Comparison of ENCODE assay signal across 34 cellular contexts in genomic region chr1:160581970-160582369, GRCh38. TPM values are rescaled to one million over a fixed set of nuclear protein-coding genes. Genes with fewer than 3 reads are reported as not detected.
A peak's percentile ranks its signal among the peaks of the same experiment; 100 is the strongest.
DNase-seq lines count a peak whose midpoint lies in the region; ATAC-seq, FAIRE-seq and TF ChIP-seq lines count a peak whose summit lies in the region.
"Had no signal": no experiment of that assay in that cellular context is flagged by ENCODE, and none has a peak within 500 bp of the region (broad histone marks: within the 10 kb centered on the region; RNA-seq: fewer than 3 reads in every experiment).

No MANE protein-coding gene starts in this region.

- H3K4me3 Mint-ChIP-seq in activated CD4-positive, alpha-beta memory T cell treated with anti-CD3 and anti-CD28 coated beads for 36 hours, result no peak overlapping the region
- H3K4me3 Mint-ChIP-seq in activated CD4-positive, alpha-beta memory T cell treated with anti-CD3 and anti-CD28 coated beads, Interleukin-2, amount 10 ng/mL, durations not matched to agents 7 days and 5 days, result no peak overlapping the region
- no peak overlapping the region for H3K4me3 Mint-ChIP-seq in activated naive CD8-positive, alpha-beta T cell
- peak overlapping the region in 4 of 10 donors; percentile 5 to 48 (median 23) for H3K4me3 Mint-ChIP-seq in naive thymus-derived CD8-positive, alpha-beta T cell
- H3K4me3 Mint-ChIP-seq in WTC11, result no peak overlapping the region
- H3K4me3 Mint-ChIP-seq: immature natural killer cell; memory B cell; T-helper 1 cell treated with Interleukin-12 subunit alpha and Interleukin-12 subunit beta and Interleukin-4 antibody, amounts not matched to agents 30 μg/mL and 1 μg/mL, for 36 hours had no signal

- H3K36me3 Mint-ChIP-seq in activated CD4-positive, alpha-beta memory T cell treated with anti-CD3 and anti-CD28 coated beads for 36 hours, result peaks cover 14% of the 10 kb centered on the region
- H3K36me3 Mint-ChIP-seq in activated CD4-positive, alpha-beta memory T cell treated with anti-CD3 and anti-CD28 coated beads, Interleukin-2, amount 10 ng/mL, durations not matched to agents 7 days and 5 days (ENCODE audit: low read depth), result peaks cover 19% of the 10 kb centered on the region
- H3K36me3 Mint-ChIP-seq in activated naive CD8-positive, alpha-beta T cell, result peaks cover 8% of the 10 kb centered on the region
- H3K36me3 Mint-ChIP-seq in naive thymus-derived CD8-positive, alpha-beta T cell, result peaks cover 0 to 5% (median 0%) of the 10 kb centered on the region in 3 donors
- no peaks in the 10 kb centered on the region for H3K36me3 Mint-ChIP-seq in WTC11
- H3K36me3 Mint-ChIP-seq: immature natural killer cell had no signal

- H3K27me3 Mint-ChIP-seq in activated CD4-positive, alpha-beta memory T cell treated with anti-CD3 and anti-CD28 coated beads for 36 hours, result no peaks in the 10 kb centered on the region
- no peaks in the 10 kb centered on the region for H3K27me3 Mint-ChIP-seq in activated CD4-positive, alpha-beta memory T cell treated with anti-CD3 and anti-CD28 coated beads, Interleukin-2, amount 10 ng/mL, durations not matched to agents 7 days and 5 days
- H3K27me3 Mint-ChIP-seq in activated naive CD8-positive, alpha-beta T cell, result no peaks in the 10 kb centered on the region
- H3K27me3 Mint-ChIP-seq in naive thymus-derived CD8-positive, alpha-beta T cell, result no peaks in the 10 kb centered on the region
- H3K27me3 Mint-ChIP-seq in WTC11 (ENCODE audit: low read depth), result peaks cover 8% of the 10 kb centered on the region
- H3K27me3 Mint-ChIP-seq: memory B cell had no signal

- TF ChIP-seq POLR2A in GM12891 (IDR thresholded peaks at IDR 0.05; ENCODE audit: low read depth, low read length), result no peak
- TF ChIP-seq POLR2A in thyroid gland (IDR thresholded peaks at IDR 0.05), result no peak

- TF ChIP-seq CTCF in coronary artery (IDR thresholded peaks at IDR 0.05) (no peak), WTC11 (IDR thresholded peaks at IDR 0.05) (no peak), thyroid gland (IDR thresholded peaks at IDR 0.05) (no peak)

- POLR2A ChIA-PET in activated CD4-positive, alpha-beta memory T cell treated with anti-CD3 and anti-CD28 coated beads for 36 hours (lab: Charles Lee), result no interaction called here
- POLR2A ChIA-PET in activated CD4-positive, alpha-beta memory T cell treated with anti-CD3 and anti-CD28 coated beads, Interleukin-2, amount 10 ng/mL, durations not matched to agents 7 days and 5 days (lab: Charles Lee), result no interaction called here
- POLR2A ChIA-PET in naive thymus-derived CD8-positive, alpha-beta T cell (lab: Charles Lee), result no interaction called here
- POLR2A ChIA-PET in WTC11 (lab: Charles Lee), result no interaction called here

- H3K9me3 ChIP-seq in thyroid gland, result no peaks in the 10 kb centered on the region
- H3K9me3 ChIP-seq: sigmoid colon had no signal

- H3K27ac Mint-ChIP-seq in activated CD4-positive, alpha-beta memory T cell treated with anti-CD3 and anti-CD28 coated beads for 36 hours, result peak overlapping the region; percentile 80
- H3K27ac Mint-ChIP-seq in activated CD4-positive, alpha-beta memory T cell treated with anti-CD3 and anti-CD28 coated beads, Interleukin-2, amount 10 ng/mL, durations not matched to agents 7 days and 5 days, result no peak overlapping the region
- H3K27ac Mint-ChIP-seq in activated naive CD8-positive, alpha-beta T cell, result peak overlapping the region; percentile 67
- peak overlapping the region in 9 of 10 donors; percentile 70 to 97 (median 86) for H3K27ac Mint-ChIP-seq in naive thymus-derived CD8-positive, alpha-beta T cell
- no peak overlapping the region for H3K27ac Mint-ChIP-seq in WTC11
- H3K27ac Mint-ChIP-seq: memory B cell; T-helper 1 cell treated with Interleukin-12 subunit alpha and Interleukin-12 subunit beta and Interleukin-4 antibody, amounts not matched to agents 30 μg/mL and 1 μg/mL, for 36 hours had no signal

- H3K27me3 ChIP-seq in thyroid gland, result no peaks in the 10 kb centered on the region
- H3K27me3 ChIP-seq: breast epithelium, sigmoid colon had no signal

- FAIRE-seq in GM12891 (lab: Jason Lieb, UNC), result peak; percentile 13
- FAIRE-seq: colon had no signal

- WGBS in thyroid gland, 2 donors, result 61 to 69% methylated on average over 2 of the region's 2 CpGs

- no peak overlapping the region for H3K27ac ChIP-seq in coronary artery
- H3K27ac ChIP-seq in thyroid gland, result no peak overlapping the region
- H3K27ac ChIP-seq: breast epithelium, C4-2B, GM23248, sigmoid colon, SK-N-MC had no signal

- intact Hi-C loops in activated CD4-positive, alpha-beta memory T cell treated with anti-CD3 and anti-CD28 coated beads for 36 hours (cut with micrococcal nuclease), result no loop called here
- intact Hi-C loops in thyroid gland (cut with DNase I), result no loop called here

- ATAC-seq in naive thymus-derived CD8-positive, alpha-beta T cell, result no peak
- no peak for ATAC-seq in WTC11
- ATAC-seq: PC-3 had no signal

- H3K4me3 ChIP-seq in coronary artery, result no peak overlapping the region
- H3K4me3 ChIP-seq in thyroid gland (replicated peaks in 1 of 3), result no peak overlapping the region
- H3K4me3 ChIP-seq: breast epithelium, GM23248, sigmoid colon, SK-N-MC had no signal

- peaks cover 65% of the 10 kb centered on the region for H3K4me1 Mint-ChIP-seq in activated CD4-positive, alpha-beta memory T cell treated with anti-CD3 and anti-CD28 coated beads for 36 hours (ENCODE audit: low read depth)
- peaks cover 44% of the 10 kb centered on the region for H3K4me1 Mint-ChIP-seq in activated CD4-positive, alpha-beta memory T cell treated with anti-CD3 and anti-CD28 coated beads, Interleukin-2, amount 10 ng/mL, durations not matched to agents 7 days and 5 days
- H3K4me1 Mint-ChIP-seq in activated naive CD8-positive, alpha-beta T cell (ENCODE audit: low read depth), result peaks cover 80% of the 10 kb centered on the region
- H3K4me1 Mint-ChIP-seq in naive thymus-derived CD8-positive, alpha-beta T cell, result peaks cover 25 to 74% (median 66%) of the 10 kb centered on the region in 4 donors
- no peaks in the 10 kb centered on the region for H3K4me1 Mint-ChIP-seq in WTC11

- CTCF ChIA-PET in activated CD4-positive, alpha-beta memory T cell treated with anti-CD3 and anti-CD28 coated beads for 36 hours (lab: Charles Lee), result interaction anchor here (1.6 to 2.1 kb wide), 2 partner anchors 25 to 31 kb away, joined by 5 to 9 read pairs; no protein-coding TSS in a partner anchor
- CTCF ChIA-PET in activated CD4-positive, alpha-beta memory T cell treated with anti-CD3 and anti-CD28 coated beads, Interleukin-2, amount 10 ng/mL, durations not matched to agents 7 days and 5 days (lab: Charles Lee), result interaction anchor here (1.5 kb wide), 1 partner anchor 38 kb away, joined by 3 read pairs; no protein-coding TSS in a partner anchor
- CTCF ChIA-PET in WTC11 (lab: Charles Lee), result no interaction called here

- H3K4me1 ChIP-seq in thyroid gland, result no peaks in the 10 kb centered on the region
- H3K4me1 ChIP-seq: breast epithelium, sigmoid colon had no signal

- no peaks in the 10 kb centered on the region for H3K36me3 ChIP-seq in thyroid gland
- H3K36me3 ChIP-seq: breast epithelium, sigmoid colon had no signal

- DNase-seq in activated CD4-positive, alpha-beta memory T cell treated with anti-CD3 and anti-CD28 coated beads for 36 hours, result no peak
- DNase-seq in activated CD4-positive, alpha-beta memory T cell treated with anti-CD3 and anti-CD28 coated beads, Interleukin-2, amount 10 ng/mL, durations not matched to agents 7 days and 5 days, result no peak
- DNase-seq in GM12891 (ENCODE audit: insufficient read length, low spot score), result no peak
- DNase-seq in naive thymus-derived CD8-positive, alpha-beta T cell, result no peak
- no peak for DNase-seq in coronary artery (ENCODE audit: low spot score)
- no peak for DNase-seq in WTC11 (ENCODE audit: low spot score)
- no peak for DNase-seq in thyroid gland
- DNase-seq: 8988T; activated CD4-positive, alpha-beta T cell treated with anti-CD3 and anti-CD28 coated beads for 48 hours; activated naive CD4-positive, alpha-beta T cell treated with Interleukin-2 at 50 U/mL for 16 hours; anterior cingulate cortex; effector CD8-positive, alpha-beta T cell; GM23248; immature natural killer cell; MV-4-11; NCI-H1436; NCI-H2081 treated with DMSO at 0.1 percent for 48 hours; NCI-H226; NCI-H526 treated with DMSO at 0.1 percent for 48 hours; NK-92 treated with Interleukin-12 subunit alpha and Interleukin-12 subunit beta, amount 100 ng/mL, for 24 hours; PC-3; sigmoid colon; stimulated activated CD4-positive, alpha-beta T cell treated with anti-CD3 and anti-CD28 coated beads, Interleukin-4, amount 100 ng/mL, for 1 hour had no signal

- peaks cover 13% of the 10 kb centered on the region for H3K9me3 Mint-ChIP-seq in activated CD4-positive, alpha-beta memory T cell treated with anti-CD3 and anti-CD28 coated beads for 36 hours
- H3K9me3 Mint-ChIP-seq in activated CD4-positive, alpha-beta memory T cell treated with anti-CD3 and anti-CD28 coated beads, Interleukin-2, amount 10 ng/mL, durations not matched to agents 7 days and 5 days, result peaks cover 5% of the 10 kb centered on the region
- no peaks in the 10 kb centered on the region for H3K9me3 Mint-ChIP-seq in activated naive CD8-positive, alpha-beta T cell (ENCODE audit: low read depth)
- H3K9me3 Mint-ChIP-seq in naive thymus-derived CD8-positive, alpha-beta T cell, result peaks cover 0 to 6% (median 0%) of the 10 kb centered on the region in 9 donors
- peaks cover 19% of the 10 kb centered on the region for H3K9me3 Mint-ChIP-seq in WTC11
- H3K9me3 Mint-ChIP-seq: memory B cell had no signal

TF ChIP-seq in GM12891, 5 proteins besides CTCF, POLR2A, EP300 and RAD21:
- TF ChIP-seq PAX5 (IDR thresholded peaks at IDR 0.05; ENCODE audit: insufficient read depth, low read length, severe bottlenecking), result no peak

RNA-seq across cellular contexts. Expression of gene CD84, which starts 2.7 kb away (rescaled TPM):
- total RNA-seq in activated CD4-positive, alpha-beta memory T cell treated with anti-CD3 and anti-CD28 coated beads for 36 hours, result 10 to 100 TPM; 18.6 to 20.2 TPM
- total RNA-seq in activated CD4-positive, alpha-beta memory T cell treated with anti-CD3 and anti-CD28 coated beads, Interleukin-2, amount 10 ng/mL, durations not matched to agents 7 days and 5 days, result 10 to 100 TPM; 21.6 to 23.3 TPM
- 14.9 TPM for polyA plus RNA-seq in GM12891 (2012; ENCODE audit: low read depth, missing spikeins)
- 10 to 100 TPM; 81.5 to 83.4 TPM for total RNA-seq in naive thymus-derived CD8-positive, alpha-beta T cell
- polyA plus RNA-seq in naive thymus-derived CD8-positive, alpha-beta T cell, result 10 to 100 TPM; 17.5 to 19.0 (median 18.1) TPM
- total RNA-seq in WTC11 (2021) (0.02 to 0.30 TPM (median 0.17 TPM) in 3 replicates), thyroid gland (1 to 10 TPM; 1.8 to 5.8 (median 2.4) TPM)
- total RNA-seq: Daoy, epithelial cell of proximal tubule, glomerular endothelial cell, GM23248, LHCN-M2, PC-3 had no signal
- polyA plus RNA-seq: GM23248 had no signal

RNA-seq across cellular contexts. Expression of gene SLAMF6, which starts 58.9 kb away (rescaled TPM):
- 10 to 100 TPM; 38.3 to 40.9 TPM for total RNA-seq in activated CD4-positive, alpha-beta memory T cell treated with anti-CD3 and anti-CD28 coated beads for 36 hours
- 10 to 100 TPM; 32.0 to 33.8 TPM for total RNA-seq in activated CD4-positive, alpha-beta memory T cell treated with anti-CD3 and anti-CD28 coated beads, Interleukin-2, amount 10 ng/mL, durations not matched to agents 7 days and 5 days
- polyA plus RNA-seq in GM12891 (2012; ENCODE audit: low read depth, missing spikeins), result 36.4 TPM
- total RNA-seq in naive thymus-derived CD8-positive, alpha-beta T cell, result 10 to 100 TPM; 39.7 to 42.5 TPM
- 10 to 100 TPM; 52.0 to 95.9 (median 69.5) TPM for polyA plus RNA-seq in naive thymus-derived CD8-positive, alpha-beta T cell
- total RNA-seq in WTC11 (2021), result 0.18 TPM in 1 of 3 replicates, not detected in the others
- total RNA-seq in thyroid gland, result 1 to 10 TPM; 1.3 to 3.6 (median 1.7) TPM
- total RNA-seq: Daoy, epithelial cell of proximal tubule, glomerular endothelial cell, GM23248, LHCN-M2, PC-3 had no signal
- polyA plus RNA-seq: GM23248 had no signal

Comparison
In these comparisons a context has a peak if more than half of its experiments do, and no peak if none do; other contexts are left out.
1. H3K27ac Mint-ChIP-seq: peak in activated CD4-positive, alpha-beta memory T cell treated with anti-CD3 and anti-CD28 coated beads for 36 hours (single experiment), activated naive CD8-positive, alpha-beta T cell (single experiment) and naive thymus-derived CD8-positive, alpha-beta T cell (9 of 10); none in activated CD4-positive, alpha-beta memory T cell treated with anti-CD3 and anti-CD28 coated beads, Interleukin-2, amount 10 ng/mL, durations not matched to agents 7 days and 5 days (single experiment) and WTC11 (single experiment).
2. RNA of gene SLAMF6, which starts 58.9 kb away (total RNA-seq): 39.7 to 42.5 TPM in naive thymus-derived CD8-positive, alpha-beta T cell, 38.3 to 40.9 TPM in activated CD4-positive, alpha-beta memory T cell treated with anti-CD3 and anti-CD28 coated beads for 36 hours and 32.0 to 33.8 TPM in activated CD4-positive, alpha-beta memory T cell treated with anti-CD3 and anti-CD28 coated beads, Interleukin-2, amount 10 ng/mL, durations not matched to agents 7 days and 5 days; 1.3 to 3.6 TPM in thyroid gland and 0.18 TPM in WTC11; every median in the first group is over 4 times any median in the second.